1 cellular context compared by ENCODE assay signal in genomic region chr4:75705198-75705712, GRCh38.
TF ChIP-seq lines count a peak whose summit lies in the region.

No MANE protein-coding gene starts in this region.

TF ChIP-seq in K562, 482 proteins besides CTCF, POLR2A, EP300 and RAD21 (continued from another document):
- no peak for TF ChIP-seq ZBTB2 (IDR thresholded peaks at IDR 0.05)
- no peak for TF ChIP-seq ZNF280B (CRISPR knock-in tag; IDR thresholded peaks at IDR 0.05)
- no peak for TF ChIP-seq ARID3B (CRISPR knock-in tag; IDR thresholded peaks at IDR 0.05; ENCODE audit: borderline replicate concordance)
- no peak for TF ChIP-seq ZNF311 (CRISPR knock-in tag; IDR thresholded peaks at IDR 0.05)
- TF ChIP-seq NFIC (IDR thresholded peaks at IDR 0.05) = no peak
- TF ChIP-seq FOXK2 (conservative IDR thresholded peaks at IDR 0.05 in 1 of 2, IDR thresholded peaks at IDR 0.05 in 1 of 2; ENCODE audit: low read depth in 2 of 2) = no peak
- TF ChIP-seq GTF3C2 (IDR thresholded peaks at IDR 0.05; ENCODE audit: borderline replicate concordance, extremely low read depth, insufficient read length) = no peak
- TF ChIP-seq RNF2 (IDR thresholded peaks at IDR 0.05) = no peak
- TF ChIP-seq TEAD1 (CRISPR knock-in tag; IDR thresholded peaks at IDR 0.05) = no peak
- no peak for TF ChIP-seq SMC3 (conservative IDR thresholded peaks at IDR 0.05; ENCODE audit: insufficient read depth, low read depth, low read length)
